In the genomic region with DNA sequence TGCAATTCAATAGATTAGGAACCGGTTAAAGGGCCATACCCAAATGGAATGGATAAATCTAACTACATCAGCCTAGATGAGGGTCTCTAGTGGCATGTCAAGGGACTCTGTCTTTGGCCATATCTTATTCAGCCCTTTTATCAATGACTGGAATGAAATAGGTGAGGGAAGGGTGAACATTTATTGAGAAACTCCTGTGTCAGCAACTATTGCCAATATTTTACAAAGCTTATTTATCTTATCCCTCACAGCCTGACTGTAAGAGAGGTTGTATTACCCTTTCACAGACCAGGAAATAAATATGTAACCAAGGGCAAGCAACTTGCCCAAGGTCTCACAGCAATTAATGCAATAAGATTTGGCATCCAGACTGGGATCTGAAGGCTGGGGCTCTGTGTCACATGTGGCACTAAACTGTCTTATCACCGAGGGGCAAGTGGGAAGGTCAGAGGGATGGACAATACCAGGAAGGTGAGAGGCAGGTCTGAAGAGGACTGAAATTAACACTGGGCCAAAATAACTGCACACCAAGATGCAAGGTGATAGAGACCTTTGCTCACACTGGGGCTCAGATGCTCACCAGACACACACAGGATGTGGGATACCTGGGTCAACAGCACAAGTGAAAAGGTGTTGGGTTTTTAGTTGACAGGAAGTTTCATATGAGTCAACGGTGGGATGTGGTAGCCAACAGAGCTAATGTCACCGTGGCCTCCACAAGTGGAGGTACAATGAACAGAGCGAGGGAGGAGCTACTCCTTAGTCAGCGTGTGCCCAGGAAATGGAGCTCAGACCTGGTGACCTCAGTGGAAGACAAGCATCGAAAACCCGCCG, we compare ENCODE assay signal across 9 cellular contexts.
DNase-seq lines count a peak whose midpoint lies in the region; ATAC-seq, FAIRE-seq and TF ChIP-seq lines count a peak whose summit lies in the region.
"Had no signal": no experiment of that assay in that cellular context is flagged by ENCODE, and none has a peak within 500 bp of the region (broad histone marks: within the 10 kb centered on the region; RNA-seq: fewer than 3 reads in every experiment).

No MANE protein-coding gene starts in this region.

- no peaks in the 10 kb centered on the region for H3K36me3 ChIP-seq in bronchial epithelial cell (ENCODE audit: control insufficient read depth, insufficient read depth, low read length)

- peak; percentile 53 for DNase-seq in GM10266 (ENCODE audit: extremely low spot score)
- DNase-seq in T follicular helper cell (ENCODE audit: low read depth): peak; percentile 55
- peak; percentile 18 for DNase-seq in bronchial epithelial cell (ENCODE audit: low read depth)
- peak; percentile 62 for DNase-seq in stimulated activated naive CD4-positive, alpha-beta T cell treated with Interleukin-2 at 50 U/mL for 16 hours (lab: John Stamatoyannopoulos, UW)
- DNase-seq in posterior cingulate gyrus: no peak
- DNase-seq in pons (ENCODE audit: low spot score): no peak
- DNase-seq in SHP77 (lab: John Stamatoyannopoulos, UW): no peak

- FAIRE-seq in bronchial epithelial cell (lab: Jason Lieb, UNC): no peak
- FAIRE-seq: colon had no signal

- TF ChIP-seq CTCF in GM10266 (IDR thresholded peaks at IDR 0.05; ENCODE audit: control insufficient read depth, insufficient read depth, low read depth, missing control alignments) (no peak), bronchial epithelial cell (IDR thresholded peaks at IDR 0.05; ENCODE audit: insufficient read depth, low read length, severe bottlenecking) (no peak)

- H3K4me3 ChIP-seq in bronchial epithelial cell (ENCODE audit: low read depth, low read length): no peak overlapping the region

- ATAC-seq in HG02588 (IDR thresholded peaks at IDR 0.05; ENCODE audit: unreplicated experiment): peak; percentile 90

- no peaks in the 10 kb centered on the region for H3K27me3 ChIP-seq in bronchial epithelial cell (ENCODE audit: control insufficient read depth, insufficient read depth, low read length)

- intact Hi-C loops in posterior cingulate gyrus (cut with DNase I): no loop called here

Comparison
In these comparisons a context has a peak if more than half of its experiments do, and no peak if none do; other contexts are left out.
1. DNase-seq: peak in GM10266 (single experiment), T follicular helper cell (single experiment), bronchial epithelial cell (single experiment) and stimulated activated naive CD4-positive, alpha-beta T cell treated with Interleukin-2 at 50 U/mL for 16 hours (single experiment); none in posterior cingulate gyrus (0 of 10), pons (single experiment) and SHP77 (0 of 2).